14 cellular contexts compared by ENCODE assay signal in the genomic region with DNA sequence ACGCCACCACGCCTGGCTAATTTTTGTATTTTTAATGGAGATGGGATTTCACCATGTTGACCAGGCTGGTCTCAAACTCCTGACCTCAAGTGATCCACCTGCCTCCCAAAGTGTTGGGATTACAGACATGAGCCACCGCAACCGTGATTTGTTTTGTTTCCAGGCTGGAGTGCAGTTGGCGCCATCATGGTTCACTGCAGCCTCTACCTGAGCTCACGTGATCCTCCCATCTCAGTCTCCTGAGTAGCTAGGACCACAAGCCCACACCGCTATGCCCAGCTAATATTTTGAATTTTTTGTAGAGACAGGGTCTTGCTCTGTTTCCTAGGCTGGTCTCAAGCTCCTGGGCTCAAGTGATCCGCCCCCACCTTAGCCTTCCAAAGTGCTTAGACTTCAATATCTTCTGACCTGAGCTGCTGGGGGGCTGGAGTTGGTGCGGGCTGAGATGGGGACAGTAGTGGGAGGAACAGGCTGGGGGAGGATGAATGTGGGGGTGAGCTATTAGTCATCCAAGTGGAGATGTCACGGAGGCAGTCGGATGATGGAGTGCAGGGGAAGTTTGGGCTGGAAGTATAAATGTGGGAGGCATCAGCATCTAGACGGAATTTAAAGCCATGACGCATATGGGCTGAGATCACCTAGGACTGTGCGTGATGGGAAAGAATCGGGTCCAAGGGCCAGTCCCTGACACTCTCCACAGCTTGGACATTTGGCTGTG. TPM values are rescaled to one million over a fixed set of nuclear protein-coding genes. Genes with fewer than 3 reads are reported as not detected.
DNase-seq lines count a peak whose midpoint lies in the region; ATAC-seq and TF ChIP-seq lines count a peak whose summit lies in the region.
"Had no signal": no experiment of that assay in that cellular context is flagged by ENCODE, and none has a peak within 500 bp of the region (broad histone marks: within the 10 kb centered on the region; RNA-seq: fewer than 3 reads in every experiment).

No MANE protein-coding gene starts in this region.

- TF ChIP-seq CTCF in CD8-positive, alpha-beta T cell (IDR thresholded peaks at IDR 0.05), result no peak

- no peaks in the 10 kb centered on the region for H3K9me3 Mint-ChIP-seq in activated naive CD8-positive, alpha-beta T cell treated with anti-CD3 and anti-CD28 coated beads, Interleukin-2, amount 10 ng/mL, durations not matched to agents 7 days and 5 days
- no peaks in the 10 kb centered on the region for H3K9me3 Mint-ChIP-seq in activated naive CD8-positive, alpha-beta T cell treated with anti-CD3 and anti-CD28 coated beads for 36 hours
- H3K9me3 Mint-ChIP-seq in activated T-helper 17 cell treated with anti-CD3 and anti-CD28 coated beads, Interleukin-2, amount 50 U/mL, for 72 hours, result no peaks in the 10 kb centered on the region
- H3K9me3 Mint-ChIP-seq in stimulated activated naive CD8-positive, alpha-beta T cell treated with anti-CD3 and anti-CD28 coated beads, Interleukin-15, amount 100 ng/mL, for 72 hours, result no peaks in the 10 kb centered on the region
- no peaks in the 10 kb centered on the region for H3K9me3 Mint-ChIP-seq in CD8-positive, alpha-beta T cell
- H3K9me3 Mint-ChIP-seq: naive thymus-derived CD8-positive, alpha-beta T cell had no signal

- peaks cover 10% of the 10 kb centered on the region for H3K4me1 ChIP-seq in CD8-positive, alpha-beta T cell (ENCODE audit: insufficient read depth, low read length)

- no peak overlapping the region for H3K4me3 Mint-ChIP-seq in activated naive CD8-positive, alpha-beta T cell treated with anti-CD3 and anti-CD28 coated beads, Interleukin-2, amount 10 ng/mL, durations not matched to agents 7 days and 5 days
- H3K4me3 Mint-ChIP-seq in activated naive CD8-positive, alpha-beta T cell treated with anti-CD3 and anti-CD28 coated beads for 36 hours, result no peak overlapping the region
- H3K4me3 Mint-ChIP-seq in activated T-helper 17 cell treated with anti-CD3 and anti-CD28 coated beads, Interleukin-2, amount 50 U/mL, for 72 hours, result peak overlapping the region; percentile 33
- peak overlapping the region in 1 of 2 donors; percentile 22 for H3K4me3 Mint-ChIP-seq in stimulated activated naive CD8-positive, alpha-beta T cell treated with anti-CD3 and anti-CD28 coated beads, Interleukin-15, amount 100 ng/mL, for 72 hours
- H3K4me3 Mint-ChIP-seq in CD8-positive, alpha-beta T cell, result no peak overlapping the region
- H3K4me3 Mint-ChIP-seq: naive thymus-derived CD8-positive, alpha-beta T cell had no signal

- CTCF ChIA-PET in CD8-positive, alpha-beta T cell (lab: Charles Lee), result interaction anchor here (0.6 to 12.0 kb wide), 5 partner anchors 80 to 185 kb away, joined by 3 to 661 read pairs (median 3); no protein-coding TSS in a partner anchor

- peaks cover 24% of the 10 kb centered on the region for H3K4me1 Mint-ChIP-seq in activated naive CD8-positive, alpha-beta T cell treated with anti-CD3 and anti-CD28 coated beads, Interleukin-2, amount 10 ng/mL, durations not matched to agents 7 days and 5 days
- peaks cover 26% of the 10 kb centered on the region for H3K4me1 Mint-ChIP-seq in activated naive CD8-positive, alpha-beta T cell treated with anti-CD3 and anti-CD28 coated beads for 36 hours
- H3K4me1 Mint-ChIP-seq in activated T-helper 17 cell treated with anti-CD3 and anti-CD28 coated beads, Interleukin-2, amount 50 U/mL, for 72 hours, result peaks cover 12% of the 10 kb centered on the region
- H3K4me1 Mint-ChIP-seq in stimulated activated naive CD8-positive, alpha-beta T cell treated with anti-CD3 and anti-CD28 coated beads, Interleukin-15, amount 100 ng/mL, for 72 hours, result peaks cover 44% of the 10 kb centered on the region
- peaks cover 10% of the 10 kb centered on the region for H3K4me1 Mint-ChIP-seq in CD8-positive, alpha-beta T cell (ENCODE audit: low read depth)

- no peaks in the 10 kb centered on the region for H3K36me3 Mint-ChIP-seq in activated naive CD8-positive, alpha-beta T cell treated with anti-CD3 and anti-CD28 coated beads, Interleukin-2, amount 10 ng/mL, durations not matched to agents 7 days and 5 days
- H3K36me3 Mint-ChIP-seq in activated naive CD8-positive, alpha-beta T cell treated with anti-CD3 and anti-CD28 coated beads for 36 hours, result no peaks in the 10 kb centered on the region
- H3K36me3 Mint-ChIP-seq in activated T-helper 17 cell treated with anti-CD3 and anti-CD28 coated beads, Interleukin-2, amount 50 U/mL, for 72 hours (ENCODE audit: low read depth), result no peaks in the 10 kb centered on the region
- H3K36me3 Mint-ChIP-seq in CD8-positive, alpha-beta T cell, result no peaks in the 10 kb centered on the region
- H3K36me3 Mint-ChIP-seq: naive thymus-derived CD8-positive, alpha-beta T cell had no signal

- no peaks in the 10 kb centered on the region for H3K9me3 ChIP-seq in CD8-positive, alpha-beta T cell (ENCODE audit: low read length)

- intact Hi-C loops in head of caudate nucleus (cut with DNase I), result loop anchor here (5.0 kb wide), 1 partner anchor 177 kb away; no protein-coding TSS in a partner anchor
- intact Hi-C loops in CD8-positive, alpha-beta T cell (cut with DNase I, micrococcal nuclease), result no loop called here

- no peak overlapping the region for H3K27ac ChIP-seq in CD8-positive, alpha-beta T cell (ENCODE audit: low read depth, low read length)

- POLR2A ChIA-PET in activated naive CD8-positive, alpha-beta T cell treated with anti-CD3 and anti-CD28 coated beads, Interleukin-2, amount 10 ng/mL, durations not matched to agents 7 days and 5 days (lab: Charles Lee), result interaction anchor here (0.6 to 2.0 kb wide), 6 partner anchors 14 to 230 kb away, joined by 3 to 27 read pairs (median 4); partner anchors contain the start of gene ZMYND8
- POLR2A ChIA-PET in CD8-positive, alpha-beta T cell (lab: Charles Lee), result no interaction called here

- H3K4me3 ChIP-seq in CD8-positive, alpha-beta T cell (ENCODE audit: low read depth, low read length), result no peak overlapping the region

- H3K27me3 Mint-ChIP-seq in activated naive CD8-positive, alpha-beta T cell treated with anti-CD3 and anti-CD28 coated beads, Interleukin-2, amount 10 ng/mL, durations not matched to agents 7 days and 5 days, result no peaks in the 10 kb centered on the region
- H3K27me3 Mint-ChIP-seq in activated naive CD8-positive, alpha-beta T cell treated with anti-CD3 and anti-CD28 coated beads for 36 hours, result peaks cover 2% of the 10 kb centered on the region
- H3K27me3 Mint-ChIP-seq in activated T-helper 17 cell treated with anti-CD3 and anti-CD28 coated beads, Interleukin-2, amount 50 U/mL, for 72 hours, result no peaks in the 10 kb centered on the region
- H3K27me3 Mint-ChIP-seq in stimulated activated naive CD8-positive, alpha-beta T cell treated with anti-CD3 and anti-CD28 coated beads, Interleukin-15, amount 100 ng/mL, for 72 hours, result no peaks in the 10 kb centered on the region
- H3K27me3 Mint-ChIP-seq in CD8-positive, alpha-beta T cell (ENCODE audit: low read depth), result no peaks in the 10 kb centered on the region
- H3K27me3 Mint-ChIP-seq: naive thymus-derived CD8-positive, alpha-beta T cell had no signal

- peak overlapping the region; percentile 79 for H3K27ac Mint-ChIP-seq in activated naive CD8-positive, alpha-beta T cell treated with anti-CD3 and anti-CD28 coated beads, Interleukin-2, amount 10 ng/mL, durations not matched to agents 7 days and 5 days
- H3K27ac Mint-ChIP-seq in activated naive CD8-positive, alpha-beta T cell treated with anti-CD3 and anti-CD28 coated beads for 36 hours, result no peak overlapping the region
- H3K27ac Mint-ChIP-seq in activated T-helper 17 cell treated with anti-CD3 and anti-CD28 coated beads, Interleukin-2, amount 50 U/mL, for 72 hours, result peak overlapping the region; percentile 77
- H3K27ac Mint-ChIP-seq in stimulated activated naive CD8-positive, alpha-beta T cell treated with anti-CD3 and anti-CD28 coated beads, Interleukin-15, amount 100 ng/mL, for 72 hours, result peak overlapping the region; percentile 69 to 91
- no peak overlapping the region for H3K27ac Mint-ChIP-seq in CD8-positive, alpha-beta T cell

- no peak for ATAC-seq in activated naive CD8-positive, alpha-beta T cell treated with anti-CD3 and anti-CD28 coated beads, Interleukin-2, amount 10 ng/mL, durations not matched to agents 7 days and 5 days (ENCODE audit: low read depth)
- ATAC-seq in activated T-helper 17 cell treated with anti-CD3 and anti-CD28 coated beads, Interleukin-2, amount 50 U/mL, for 72 hours (replicated peaks), result no peak
- ATAC-seq in stimulated activated naive CD8-positive, alpha-beta T cell treated with anti-CD3 and anti-CD28 coated beads, Interleukin-15, amount 100 ng/mL, for 72 hours, result no peak
- no peak for ATAC-seq in CD8-positive, alpha-beta T cell

- DNase-seq in activated naive CD8-positive, alpha-beta T cell treated with anti-CD3 and anti-CD28 coated beads, Interleukin-2, amount 10 ng/mL, durations not matched to agents 7 days and 5 days, result no peak
- no peak for DNase-seq in activated naive CD8-positive, alpha-beta T cell treated with anti-CD3 and anti-CD28 coated beads for 36 hours
- DNase-seq in head of caudate nucleus (peak in 37 of 42 donors; percentile 21 to 85 (median 53)), NCI-H1105 (lab: John Stamatoyannopoulos, UW) (no peak), HK-2 (ENCODE audit: unreplicated experiment) (no peak)
- no peak for DNase-seq in stimulated activated naive CD8-positive, alpha-beta T cell treated with anti-CD3 and anti-CD28 coated beads, Interleukin-15, amount 100 ng/mL, for 72 hours
- no peak for DNase-seq in CD8-positive, alpha-beta T cell
- DNase-seq: activated CD4-positive, alpha-beta T cell treated with anti-CD3 and anti-CD28 coated beads for 1 hour; activated naive CD4-positive, alpha-beta T cell; kidney; naive thymus-derived CD8-positive, alpha-beta T cell; NCI-H1417 treated with DMSO at 0.1 percent for 48 hours; NCI-H526 treated with DMSO at 0.1 percent for 48 hours had no signal

- no peaks in the 10 kb centered on the region for H3K36me3 ChIP-seq in CD8-positive, alpha-beta T cell (ENCODE audit: insufficient read depth, low read length)

- no peaks in the 10 kb centered on the region for H3K27me3 ChIP-seq in CD8-positive, alpha-beta T cell (ENCODE audit: insufficient read depth, low read length)

RNA-seq across cellular contexts. Expression of gene ZMYND8, which starts 23.1 kb away (rescaled TPM):
- total RNA-seq in activated naive CD8-positive, alpha-beta T cell treated with anti-CD3 and anti-CD28 coated beads, Interleukin-2, amount 10 ng/mL, durations not matched to agents 7 days and 5 days, result 10 to 100 TPM; 51.0 to 51.5 TPM
- 10 to 100 TPM; 28.8 to 29.8 TPM for total RNA-seq in activated naive CD8-positive, alpha-beta T cell treated with anti-CD3 and anti-CD28 coated beads for 36 hours
- total RNA-seq in activated T-helper 17 cell treated with anti-CD3 and anti-CD28 coated beads, Interleukin-2, amount 50 U/mL, for 72 hours, result 10 to 100 TPM; 35.3 to 39.4 TPM
- 10 to 100 TPM; 23.2 to 27.0 TPM for total RNA-seq in CD8-positive, alpha-beta T cell

Comparison
In these comparisons a context has a peak if more than half of its experiments do, and no peak if none do; other contexts are left out.
1. H3K27ac Mint-ChIP-seq: peak in activated naive CD8-positive, alpha-beta T cell treated with anti-CD3 and anti-CD28 coated beads, Interleukin-2, amount 10 ng/mL, durations not matched to agents 7 days and 5 days (single experiment), activated T-helper 17 cell treated with anti-CD3 and anti-CD28 coated beads, Interleukin-2, amount 50 U/mL, for 72 hours (single experiment) and stimulated activated naive CD8-positive, alpha-beta T cell treated with anti-CD3 and anti-CD28 coated beads, Interleukin-15, amount 100 ng/mL, for 72 hours (2 of 2); none in activated naive CD8-positive, alpha-beta T cell treated with anti-CD3 and anti-CD28 coated beads for 36 hours (single experiment) and CD8-positive, alpha-beta T cell (single experiment).
2. DNase-seq: peak in head of caudate nucleus (37 of 42); none in activated naive CD8-positive, alpha-beta T cell treated with anti-CD3 and anti-CD28 coated beads, Interleukin-2, amount 10 ng/mL, durations not matched to agents 7 days and 5 days (single experiment), activated naive CD8-positive, alpha-beta T cell treated with anti-CD3 and anti-CD28 coated beads for 36 hours (single experiment), stimulated activated naive CD8-positive, alpha-beta T cell treated with anti-CD3 and anti-CD28 coated beads, Interleukin-15, amount 100 ng/mL, for 72 hours (0 of 2), CD8-positive, alpha-beta T cell (0 of 7), NCI-H1105 (single experiment) and HK-2 (single experiment).